Comparison of ENCODE assay signal across 1 cellular context in the genomic region with DNA sequence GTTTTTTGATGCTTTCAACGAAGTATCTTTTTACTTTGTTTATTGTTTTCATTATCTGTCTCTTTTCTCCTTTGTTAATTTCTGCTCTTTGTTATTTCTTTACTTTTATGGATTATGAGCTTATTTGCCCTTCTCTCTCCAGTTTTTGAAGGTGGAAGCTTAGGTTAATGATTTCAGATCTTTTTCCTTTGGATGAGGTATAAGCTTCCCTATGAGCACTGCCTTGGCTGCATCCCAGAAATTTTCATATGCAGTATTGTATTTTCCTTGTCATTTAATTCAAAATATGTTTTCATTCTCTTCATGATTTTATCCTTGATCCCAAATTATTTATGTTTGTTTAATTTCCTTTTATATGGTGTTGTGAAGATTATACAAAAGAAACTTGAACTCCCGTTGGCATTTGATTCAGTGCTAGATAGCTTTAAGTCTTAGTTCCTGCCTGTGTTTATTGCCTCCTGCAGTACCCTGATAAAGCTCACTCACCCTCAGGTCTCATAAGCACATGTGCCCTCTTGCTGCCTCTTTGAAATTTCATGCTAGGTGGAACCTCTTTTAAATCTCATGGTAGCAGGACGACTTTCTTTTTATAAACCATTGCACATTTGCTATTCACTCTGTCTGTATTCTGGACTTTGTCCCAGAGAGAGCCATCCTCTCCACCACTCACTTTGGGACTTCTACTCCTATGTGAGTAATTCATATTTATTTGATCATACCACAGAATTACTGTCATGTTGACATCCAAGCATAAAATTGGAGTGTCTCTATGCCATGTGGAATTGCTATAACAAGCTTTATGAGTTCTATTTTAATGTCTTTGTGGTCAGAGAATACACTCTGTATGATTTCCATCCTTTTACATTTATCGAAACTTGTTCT.
TF ChIP-seq lines count a peak whose summit lies in the region.

No MANE protein-coding gene starts in this region.

TF ChIP-seq in H1, 55 proteins besides CTCF, POLR2A, EP300 and RAD21:
- no peak for TF ChIP-seq EZH2 (IDR thresholded peaks at IDR 0.05; ENCODE audit: low read depth, low read length, severe bottlenecking)
- TF ChIP-seq, protein P1, sequence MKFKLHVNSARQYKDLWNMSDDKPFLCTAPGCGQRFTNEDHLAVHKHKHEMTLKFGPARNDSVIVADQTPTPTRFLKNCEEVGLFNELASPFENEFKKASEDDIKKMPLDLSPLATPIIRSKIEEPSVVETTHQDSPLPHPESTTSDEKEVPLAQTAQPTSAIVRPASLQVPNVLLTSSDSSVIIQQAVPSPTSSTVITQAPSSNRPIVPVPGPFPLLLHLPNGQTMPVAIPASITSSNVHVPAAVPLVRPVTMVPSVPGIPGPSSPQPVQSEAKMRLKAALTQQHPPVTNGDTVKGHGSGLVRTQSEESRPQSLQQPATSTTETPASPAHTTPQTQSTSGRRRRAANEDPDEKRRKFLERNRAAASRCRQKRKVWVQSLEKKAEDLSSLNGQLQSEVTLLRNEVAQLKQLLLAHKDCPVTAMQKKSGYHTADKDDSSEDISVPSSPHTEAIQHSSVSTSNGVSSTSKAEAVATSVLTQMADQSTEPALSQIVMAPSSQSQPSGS (IDR thresholded peaks at IDR 0.05; ENCODE audit: low read length), result no peak
- no peak for TF ChIP-seq RBBP5 (IDR thresholded peaks at IDR 0.05; ENCODE audit: borderline replicate concordance, low read depth, low read length)
- TF ChIP-seq ASH2L (IDR thresholded peaks at IDR 0.05; ENCODE audit: low read length), result no peak
- TF ChIP-seq RXRA (IDR thresholded peaks at IDR 0.05; ENCODE audit: insufficient read depth, low read depth, low read length), result no peak
- no peak for TF ChIP-seq MAFK (IDR thresholded peaks at IDR 0.05; ENCODE audit: low read depth, low read length)
- TF ChIP-seq TEAD4 (IDR thresholded peaks at IDR 0.05; ENCODE audit: low read depth, low read length), result no peak
- TF ChIP-seq NANOG (IDR thresholded peaks at IDR 0.05; ENCODE audit: insufficient read depth, low read depth, low read length, poor library complexity, severe bottlenecking), result no peak
- TF ChIP-seq CBX5 (IDR thresholded peaks at IDR 0.05; ENCODE audit: low read depth, low read length), result no peak
- TF ChIP-seq NRF1 (IDR thresholded peaks at IDR 0.05; ENCODE audit: low read depth, low read length), result no peak
- no peak for TF ChIP-seq JUND (IDR thresholded peaks at IDR 0.05; ENCODE audit: low read length)
- no peak for TF ChIP-seq SAP30 (IDR thresholded peaks at IDR 0.05; ENCODE audit: insufficient read depth, insufficient replicate concordance, low read length)
- TF ChIP-seq SP1 (IDR thresholded peaks at IDR 0.05; ENCODE audit: low read depth, low read length), result no peak
- TF ChIP-seq TBP (IDR thresholded peaks at IDR 0.05; ENCODE audit: low read depth, low read length), result no peak
- no peak for TF ChIP-seq TAF1 (IDR thresholded peaks at IDR 0.05; ENCODE audit: low read depth, low read length)
- TF ChIP-seq CEBPB (IDR thresholded peaks at IDR 0.05; ENCODE audit: low read depth, low read length), result no peak
- TF ChIP-seq TCF12 (IDR thresholded peaks at IDR 0.05; ENCODE audit: low read depth, low read length), result no peak
- TF ChIP-seq, protein P2, sequence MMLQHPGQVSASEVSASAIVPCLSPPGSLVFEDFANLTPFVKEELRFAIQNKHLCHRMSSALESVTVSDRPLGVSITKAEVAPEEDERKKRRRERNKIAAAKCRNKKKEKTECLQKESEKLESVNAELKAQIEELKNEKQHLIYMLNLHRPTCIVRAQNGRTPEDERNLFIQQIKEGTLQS (IDR thresholded peaks at IDR 0.05; ENCODE audit: insufficient read depth, low read depth, low read length), result no peak
